Comparison of ENCODE assay signal across 1 cellular context in the genomic region with DNA sequence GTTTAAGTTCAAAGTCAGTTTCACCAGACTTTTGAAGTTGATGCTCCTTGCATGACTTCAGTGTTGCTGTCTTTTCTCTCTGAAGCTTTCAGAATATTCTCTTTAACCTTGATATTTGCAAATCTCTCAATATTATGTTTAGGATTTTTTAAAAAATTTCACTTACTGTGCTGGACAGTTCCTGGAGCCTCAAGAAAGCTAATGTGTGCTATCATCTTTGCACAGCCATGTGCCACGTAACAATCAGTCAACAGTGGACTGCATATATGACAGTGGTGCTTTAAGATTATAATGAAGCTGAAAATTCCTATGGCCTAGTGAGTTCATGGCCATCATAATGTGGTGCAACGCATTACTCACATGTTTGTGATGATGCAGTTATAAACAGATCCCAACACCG.
A peak's percentile ranks its signal among the peaks of the same experiment; 100 is the strongest.
TF ChIP-seq lines count a peak whose summit lies in the region.

No MANE protein-coding gene starts in this region.

TF ChIP-seq in Ishikawa, 13 proteins besides CTCF, POLR2A, EP300 and RAD21 (continued from another document):
- TF ChIP-seq, protein P1, sequence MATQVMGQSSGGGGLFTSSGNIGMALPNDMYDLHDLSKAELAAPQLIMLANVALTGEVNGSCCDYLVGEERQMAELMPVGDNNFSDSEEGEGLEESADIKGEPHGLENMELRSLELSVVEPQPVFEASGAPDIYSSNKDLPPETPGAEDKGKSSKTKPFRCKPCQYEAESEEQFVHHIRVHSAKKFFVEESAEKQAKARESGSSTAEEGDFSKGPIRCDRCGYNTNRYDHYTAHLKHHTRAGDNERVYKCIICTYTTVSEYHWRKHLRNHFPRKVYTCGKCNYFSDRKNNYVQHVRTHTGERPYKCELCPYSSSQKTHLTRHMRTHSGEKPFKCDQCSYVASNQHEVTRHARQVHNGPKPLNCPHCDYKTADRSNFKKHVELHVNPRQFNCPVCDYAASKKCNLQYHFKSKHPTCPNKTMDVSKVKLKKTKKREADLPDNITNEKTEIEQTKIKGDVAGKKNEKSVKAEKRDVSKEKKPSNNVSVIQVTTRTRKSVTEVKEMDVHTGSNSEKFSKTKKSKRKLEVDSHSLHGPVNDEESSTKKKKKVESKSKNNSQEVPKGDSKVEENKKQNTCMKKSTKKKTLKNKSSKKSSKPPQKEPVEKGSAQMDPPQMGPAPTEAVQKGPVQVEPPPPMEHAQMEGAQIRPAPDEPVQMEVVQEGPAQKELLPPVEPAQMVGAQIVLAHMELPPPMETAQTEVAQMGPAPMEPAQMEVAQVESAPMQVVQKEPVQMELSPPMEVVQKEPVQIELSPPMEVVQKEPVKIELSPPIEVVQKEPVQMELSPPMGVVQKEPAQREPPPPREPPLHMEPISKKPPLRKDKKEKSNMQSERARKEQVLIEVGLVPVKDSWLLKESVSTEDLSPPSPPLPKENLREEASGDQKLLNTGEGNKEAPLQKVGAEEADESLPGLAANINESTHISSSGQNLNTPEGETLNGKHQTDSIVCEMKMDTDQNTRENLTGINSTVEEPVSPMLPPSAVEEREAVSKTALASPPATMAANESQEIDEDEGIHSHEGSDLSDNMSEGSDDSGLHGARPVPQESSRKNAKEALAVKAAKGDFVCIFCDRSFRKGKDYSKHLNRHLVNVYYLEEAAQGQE (IDR thresholded peaks at IDR 0.05; ENCODE audit: low read depth), result peak; percentile 62; the same call in 1 of the 2 replicates
- TF ChIP-seq TEAD4 (IDR thresholded peaks at IDR 0.05) (no peak), FOXM1 (IDR thresholded peaks at IDR 0.05; ENCODE audit: borderline replicate concordance, low read depth) (no peak)
